In the genomic region with DNA sequence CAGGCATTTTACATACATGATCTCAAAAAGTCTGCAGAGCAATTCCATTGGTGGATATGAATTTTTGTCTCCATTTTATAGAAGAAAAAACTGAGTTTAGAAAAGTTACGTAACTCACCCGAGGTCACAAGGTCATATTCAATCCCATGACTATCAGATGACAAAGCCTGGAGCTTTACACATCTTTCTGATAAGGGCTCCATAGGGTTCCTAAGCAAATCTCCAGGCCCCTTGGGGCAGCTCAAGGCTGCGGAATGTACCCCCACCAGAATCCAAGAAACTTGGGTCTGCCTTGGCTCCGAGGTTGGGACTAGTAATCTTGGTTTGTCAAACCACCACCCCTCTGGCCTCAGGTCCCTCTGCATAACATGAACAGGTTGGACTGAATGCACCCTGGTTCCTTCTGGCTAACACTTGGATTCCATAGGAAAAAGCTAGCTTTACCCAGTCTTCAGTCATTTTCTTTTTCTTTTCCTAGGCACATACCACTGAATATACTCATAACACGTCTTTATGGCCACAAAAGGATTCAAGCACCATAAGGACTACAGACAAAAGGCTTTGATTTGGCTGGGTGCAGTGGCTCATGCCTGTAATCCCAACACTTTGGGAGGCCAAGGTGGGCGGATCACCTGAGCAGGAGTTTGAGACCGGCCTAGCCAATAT, we compare ENCODE assay signal across 1 cellular context.
TF ChIP-seq lines count a peak whose summit lies in the region.

No MANE protein-coding gene starts in this region.

TF ChIP-seq in K562, 482 proteins besides CTCF, POLR2A, EP300 and RAD21:
- peak; percentile 92 for TF ChIP-seq CEBPB (tag; IDR thresholded peaks at IDR 0.05)
- no peak for TF ChIP-seq ZNF77 (CRISPR knock-in tag; IDR thresholded peaks at IDR 0.05)
- TF ChIP-seq RCOR1 (IDR thresholded peaks at IDR 0.05; ENCODE audit: borderline replicate concordance in 1 of 2, low read depth in 2 of 2, low read length in 2 of 2) = 0 out of 4 replicates have a peak, but pooled peaks of 1 of the 2 experiments have one; percentile 10
- peak; percentile 47; the same call in 1 of the 2 replicates for TF ChIP-seq FOSL1 (tag; conservative IDR thresholded peaks at IDR 0.05)
- no peak for TF ChIP-seq HNRNPLL (IDR thresholded peaks at IDR 0.05; ENCODE audit: low read depth, low read length, poor library complexity, severe bottlenecking)
- peak; percentile 68 for TF ChIP-seq ESRRA (IDR thresholded peaks at IDR 0.05; ENCODE audit: borderline replicate concordance, low read depth)
- TF ChIP-seq FOXJ3 (CRISPR knock-in tag; IDR thresholded peaks at IDR 0.05) = no peak
- 0 out of 2 replicates have a peak, but pooled peaks have one; percentile 17 for TF ChIP-seq CEBPG (CRISPR knock-in tag; IDR thresholded peaks at IDR 0.05)
- TF ChIP-seq CEBPG (tag; conservative IDR thresholded peaks at IDR 0.05 in 1 of 2, IDR thresholded peaks at IDR 0.05 in 1 of 2) = peak; percentile 72 to 74; a peak in 3 of 4 replicates
- no peak for TF ChIP-seq KDM2B (CRISPR knock-in tag; IDR thresholded peaks at IDR 0.05)
- TF ChIP-seq ZNF217 (CRISPR knock-in tag; IDR thresholded peaks at IDR 0.05) = no peak
- no peak for TF ChIP-seq NR2C1 (IDR thresholded peaks at IDR 0.05)
- TF ChIP-seq NR2C1 (tag; IDR thresholded peaks at IDR 0.05) = peak; percentile 67
- TF ChIP-seq DDX20 (tag; IDR thresholded peaks at IDR 0.05; ENCODE audit: low read depth) = 0 out of 2 replicates have a peak, but pooled peaks have one; percentile 45
- TF ChIP-seq PRDM10 (IDR thresholded peaks at IDR 0.05; ENCODE audit: partially characterized antibody) = no peak
- TF ChIP-seq NR2C2 (CRISPR knock-in tag; IDR thresholded peaks at IDR 0.05) = no peak
- TF ChIP-seq NR2C2 (tag; IDR thresholded peaks at IDR 0.05) = peak; percentile 74
- TF ChIP-seq ZFP1 (CRISPR knock-in tag; IDR thresholded peaks at IDR 0.05) = no peak
- TF ChIP-seq JUND (IDR thresholded peaks at IDR 0.05; ENCODE audit: borderline replicate concordance, low read depth, low read length) = peak; percentile 11; the same call in 1 of the 2 replicates
- TF ChIP-seq JUND (tag; IDR thresholded peaks at IDR 0.05; ENCODE audit: borderline replicate concordance, low read depth, low read length) = no peak
- TF ChIP-seq, protein P1, sequence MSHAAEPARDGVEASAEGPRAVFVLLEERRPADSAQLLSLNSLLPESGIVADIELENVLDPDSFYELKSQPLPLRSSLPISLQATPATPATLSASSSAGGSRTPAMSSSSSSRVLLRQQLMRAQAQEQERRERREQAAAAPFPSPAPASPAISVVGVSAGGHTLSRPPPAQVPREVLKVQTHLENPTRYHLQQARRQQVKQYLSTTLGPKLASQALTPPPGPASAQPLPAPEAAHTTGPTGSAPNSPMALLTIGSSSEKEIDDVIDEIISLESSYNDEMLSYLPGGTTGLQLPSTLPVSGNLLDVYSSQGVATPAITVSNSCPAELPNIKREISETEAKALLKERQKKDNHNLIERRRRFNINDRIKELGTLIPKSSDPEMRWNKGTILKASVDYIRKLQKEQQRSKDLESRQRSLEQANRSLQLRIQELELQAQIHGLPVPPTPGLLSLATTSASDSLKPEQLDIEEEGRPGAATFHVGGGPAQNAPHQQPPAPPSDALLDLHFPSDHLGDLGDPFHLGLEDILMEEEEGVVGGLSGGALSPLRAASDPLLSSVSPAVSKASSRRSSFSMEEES (CRISPR knock-in tag; IDR thresholded peaks at IDR 0.05) = peak; percentile 30; the same call in 1 of the 2 replicates
